ENCODE assay signal across 8 cellular contexts in genomic region chr3:150603090-150603887, GRCh38. TPM values are rescaled to one million over a fixed set of nuclear protein-coding genes. Genes with fewer than 3 reads are reported as not detected.
A peak's percentile ranks its signal among the peaks of the same experiment; 100 is the strongest.
DNase-seq lines count a peak whose midpoint lies in the region; ATAC-seq and TF ChIP-seq lines count a peak whose summit lies in the region.

Gene SELENOT, plus strand, starts transcription at chr3:150603321. Its CDS starts 42 bp downstream, at chr3:150603363.

- intact Hi-C loops in T-helper 2 cell treated with Interferon-gamma antibody and Interleukin-4, amounts not matched to agents 100 ng/mL and 5 ng/mL, for 36 hours (cut with micrococcal nuclease) = loop anchor here (1.0 to 10.0 kb wide), 7 partner anchors 10 to 482 kb away; partner anchors contain the start of genes EIF2A, ERICH6, MED12L and SERP1
- intact Hi-C loops in right cardiac atrium (cut with DNase I) = no loop called here
- intact Hi-C loops in vagina (cut with DNase I) = loop anchor here (5.0 to 10.0 kb wide), 2 partner anchors 48 to 159 kb away; partner anchors contain the start of gene SIAH2

- DNase-seq in NCI-H187 treated with DMSO at 0.1 percent for 48 hours (lab: John Stamatoyannopoulos, UW) (peak; percentile 58), anterior cingulate cortex (lab: John Stamatoyannopoulos, UW) (peak; percentile 77 to 96 (median 91)), right cardiac atrium (peak; percentile 95 to 98 (median 98)), putamen (ENCODE audit: low spot score) (peak; percentile 94), vagina (ENCODE audit: extremely low spot score in 2 of 2) (peak; percentile 97 to 98)

- H3K9me3 ChIP-seq in right cardiac atrium (ENCODE audit: control insufficient read depth, low read length) (no peaks in the 10 kb centered on the region), vagina (no peaks in the 10 kb centered on the region)

- TF ChIP-seq CTCF in vagina (IDR thresholded peaks at IDR 0.05) = peak in 1 of 3 experiments; percentile 20

- H3K27ac ChIP-seq in right cardiac atrium (ENCODE audit: low read length) (peak within 1 kb of the TSS; percentile 99), vagina (peak within 1 kb of the TSS; percentile 97)

- no peaks in the 10 kb centered on the region for H3K36me3 ChIP-seq in vagina

- ATAC-seq in GM18498 (IDR thresholded peaks at IDR 0.05; ENCODE audit: unreplicated experiment) (peak; percentile 64), HG02938 (IDR thresholded peaks at IDR 0.05; ENCODE audit: unreplicated experiment) (peak; percentile 55), right cardiac atrium (peak; percentile 95 to 97)

- under 1% methylated on average over 64 of the region's 64 CpGs for WGBS in right cardiac atrium

- H3K27me3 ChIP-seq in right cardiac atrium (ENCODE audit: control insufficient read depth, insufficient read depth) = no peaks in the 10 kb centered on the region
- no peaks in the 10 kb centered on the region for H3K27me3 ChIP-seq in vagina

- peak in 1 of 2 donors; percentile 91 for TF ChIP-seq POLR2A in vagina (IDR thresholded peaks at IDR 0.05)

- H3K4me3 ChIP-seq in right cardiac atrium (ENCODE audit: low read length) (peak within 1 kb of the TSS; percentile 91), vagina (peak within 1 kb of the TSS; percentile 74 to 83)

- H3K4me1 ChIP-seq in right cardiac atrium (ENCODE audit: control insufficient read depth, insufficient read depth, low read length) (peaks cover 4% of the 10 kb centered on the region), vagina (peaks cover 49% of the 10 kb centered on the region)

RNA-seq across cellular contexts. Expression of gene SELENOT, which starts in this region (rescaled TPM):
- total RNA-seq in T-helper 2 cell treated with Interferon-gamma antibody and Interleukin-4, amounts not matched to agents 100 ng/mL and 5 ng/mL, for 36 hours = 120 and 128 TPM in 2 replicates
- total RNA-seq in right cardiac atrium (100 to 1,000 TPM in 3 of 4 donors, 10 to 100 TPM in 1; 80.9 to 112 (median 107) TPM), vagina (70.0 TPM)
- 59.6 TPM for polyA plus RNA-seq in right cardiac atrium

Comparison
In these comparisons a context has a peak if more than half of its experiments do, and no peak if none do; other contexts are left out.
1. Peak in every context shown above with its lines: DNase-seq, ATAC-seq, H3K4me3 ChIP-seq and H3K27ac ChIP-seq.
2. intact Hi-C loops: an anchor here in T-helper 2 cell treated with Interferon-gamma antibody and Interleukin-4, amounts not matched to agents 100 ng/mL and 5 ng/mL, for 36 hours (1.0 to 10.0 kb wide) and vagina (5.0 to 10.0 kb wide); none called in right cardiac atrium.